ENCODE assay signal across 7 cellular contexts in genomic region chr19:42301646-42302204, GRCh38. TPM values are rescaled to one million over a fixed set of nuclear protein-coding genes. Genes with fewer than 3 reads are reported as not detected.
DNase-seq lines count a peak whose midpoint lies in the region; ATAC-seq and TF ChIP-seq lines count a peak whose summit lies in the region.

Gene PRR19, plus strand, starts transcription at chr19:42302132. Its CDS starts 7,453 bp downstream, at chr19:42309585.

- peak within 1 kb of the TSS; percentile 91 for H3K27ac Mint-ChIP-seq in activated CD8-positive, alpha-beta T cell treated with anti-CD3 and anti-CD28 coated beads for 36 hours

- H3K9ac ChIP-seq in skeletal muscle satellite cell (ENCODE audit: low read depth, low read length) = peak within 1 kb of the TSS; percentile 76

- intact Hi-C loops in activated CD8-positive, alpha-beta T cell treated with anti-CD3 and anti-CD28 coated beads for 36 hours (cut with micrococcal nuclease) = no loop called here
- intact Hi-C loops in left cardiac atrium (cut with DNase I) = no loop called here

- DNase-seq in activated CD8-positive, alpha-beta T cell treated with anti-CD3 and anti-CD28 coated beads for 36 hours = peak; percentile 45
- DNase-seq in left cardiac atrium = no peak
- DNase-seq in NCI-H345 treated with DMSO at 0.1 percent for 48 hours (lab: John Stamatoyannopoulos, UW; ENCODE audit: unreplicated experiment) = no peak

- peaks cover 5% of the 10 kb centered on the region for H3K36me3 ChIP-seq in skeletal muscle satellite cell (ENCODE audit: insufficient read depth, low read length)

- H3K9me3 ChIP-seq in skeletal muscle satellite cell (replicated peaks; ENCODE audit: low read length) = no peaks in the 10 kb centered on the region

- no peaks in the 10 kb centered on the region for H3K27me3 ChIP-seq in skeletal muscle satellite cell (ENCODE audit: control insufficient read depth, insufficient read depth, low read length)

- no peak for TF ChIP-seq CTCF in activated CD8-positive, alpha-beta T cell treated with anti-CD3 and anti-CD28 coated beads for 36 hours (IDR thresholded peaks at IDR 0.05)

- no peaks in the 10 kb centered on the region for H3K9me3 Mint-ChIP-seq in activated CD8-positive, alpha-beta T cell treated with anti-CD3 and anti-CD28 coated beads for 36 hours

- H3K4me2 ChIP-seq in skeletal muscle satellite cell (ENCODE audit: low read length) = peak within 1 kb of the TSS; percentile 98

- peaks cover 18% of the 10 kb centered on the region for H3K4me1 Mint-ChIP-seq in activated CD8-positive, alpha-beta T cell treated with anti-CD3 and anti-CD28 coated beads for 36 hours (ENCODE audit: low read depth)

- no peaks in the 10 kb centered on the region for H3K27me3 Mint-ChIP-seq in activated CD8-positive, alpha-beta T cell treated with anti-CD3 and anti-CD28 coated beads for 36 hours

- CTCF ChIA-PET in activated CD8-positive, alpha-beta T cell treated with anti-CD3 and anti-CD28 coated beads for 36 hours (lab: Charles Lee) = interaction anchor here (0.9 to 1.4 kb wide), 4 partner anchors 59 to 252 kb away, joined by 3 to 5 read pairs (median 4); no protein-coding TSS in a partner anchor

- POLR2A ChIA-PET in activated CD8-positive, alpha-beta T cell treated with anti-CD3 and anti-CD28 coated beads for 36 hours (lab: Charles Lee) = interaction anchor here (0.6 to 1.3 kb wide), 10 partner anchors 9 to 178 kb away, joined by 3 to 5 read pairs (median 3); no protein-coding TSS in a partner anchor

- H3K4me3 ChIP-seq in GM08714 (ENCODE audit: low read length) (peak within 1 kb of the TSS; percentile 83), skeletal muscle satellite cell (ENCODE audit: low read length) (peak within 1 kb of the TSS; percentile 85)

- ATAC-seq in HG02973 (IDR thresholded peaks at IDR 0.05; ENCODE audit: unreplicated experiment) (peak; percentile 5), left cardiac atrium (peak; percentile 7 to 24), HG03196 (IDR thresholded peaks at IDR 0.05; ENCODE audit: unreplicated experiment) (no peak)
- ATAC-seq in activated CD8-positive, alpha-beta T cell treated with anti-CD3 and anti-CD28 coated beads for 36 hours = peak; percentile 14

- peaks cover 2% of the 10 kb centered on the region for H3K36me3 Mint-ChIP-seq in activated CD8-positive, alpha-beta T cell treated with anti-CD3 and anti-CD28 coated beads for 36 hours (ENCODE audit: low read depth)

- H3K4me3 Mint-ChIP-seq in activated CD8-positive, alpha-beta T cell treated with anti-CD3 and anti-CD28 coated beads for 36 hours = peak within 1 kb of the TSS; percentile 84

- H3K4me1 ChIP-seq in skeletal muscle satellite cell (ENCODE audit: control insufficient read depth, insufficient read depth, low read length) = peaks cover 12% of the 10 kb centered on the region

RNA-seq across cellular contexts. Expression of gene PRR19, which starts in this region (rescaled TPM):
- under 1 TPM; 0.38 to 0.49 TPM for total RNA-seq in activated CD8-positive, alpha-beta T cell treated with anti-CD3 and anti-CD28 coated beads for 36 hours
- under 1 TPM; 0.12 to 0.16 TPM for total RNA-seq in left cardiac atrium
- total RNA-seq in skeletal muscle satellite cell (2012; rRNA removed) = 0.66 and 1.3 TPM in 2 replicates

Comparison
In these comparisons a context has a peak if more than half of its experiments do, and no peak if none do; other contexts are left out.
1. Peak in DNase-seq and ATAC-seq in activated CD8-positive, alpha-beta T cell treated with anti-CD3 and anti-CD28 coated beads for 36 hours; RNA of the gene not detected or under 1 TPM.
2. Peak in ATAC-seq in left cardiac atrium; RNA of the gene not detected or under 1 TPM.